Comparison of ENCODE assay signal across 28 cellular contexts in genomic region chr7:55108401-55108800, GRCh38.
DNase-seq lines count a peak whose midpoint lies in the region; ATAC-seq and TF ChIP-seq lines count a peak whose summit lies in the region.
"Had no signal": no experiment of that assay in that cellular context is flagged by ENCODE, and none has a peak within 500 bp of the region (broad histone marks: within the 10 kb centered on the region; RNA-seq: fewer than 3 reads in every experiment).

No MANE protein-coding gene starts in this region.

- POLR2A ChIA-PET in PC-3 (lab: Charles Lee; ENCODE audit: unreplicated experiment), result no interaction called here
- POLR2A ChIA-PET in MCF 10A (lab: Yijun Ruan, JAX), result interaction anchor here (0.7 to 3.3 kb wide), 9 partner anchors 14 to 264 kb away, joined by 3 to 30 read pairs (median 4); no protein-coding TSS in a partner anchor

- no peak overlapping the region for H2BK5ac ChIP-seq in mesenchymal stem cell (ENCODE audit: low read depth, low read length, poor library complexity, severe bottlenecking)

- H2AFZ ChIP-seq in ACC112 (ENCODE audit: low read length, unreplicated experiment) (no peak overlapping the region), PC-3 (ENCODE audit: low read length) (no peak overlapping the region), mesenchymal stem cell (ENCODE audit: low read depth, low read length) (no peak overlapping the region)

- CTCF ChIA-PET in PC-3 (lab: Charles Lee) (no interaction called here), MCF 10A (lab: Yijun Ruan, JAX) (no interaction called here)

- no peak overlapping the region for H4K91ac ChIP-seq in mesenchymal stem cell (ENCODE audit: low read length)

- H3K79me2 ChIP-seq in ACC112 (ENCODE audit: control insufficient read depth, insufficient read depth, low read length, unreplicated experiment) (peaks cover 95% of the 10 kb centered on the region), PC-3 (ENCODE audit: low read length) (peaks cover 94% of the 10 kb centered on the region)

- no peaks in the 10 kb centered on the region for H3K9me2 ChIP-seq in PC-3 (replicated peaks; ENCODE audit: low read length)

- no peaks in the 10 kb centered on the region for H3K27me3 Mint-ChIP-seq in MCF 10A (ENCODE audit: insufficient read depth, unreplicated experiment)
- H3K27me3 Mint-ChIP-seq: dendritic cell treated with granulocyte-macrophage colony-stimulating factor and Interleukin-4, amounts not matched to agents 40 ng/mL and 50 ng/mL, for 4 days had no signal

- WGBS in mesenchymal stem cell, result 96% methylated on average over 4 of the region's 5 CpGs

- peaks cover 60% of the 10 kb centered on the region for H3K4me1 Mint-ChIP-seq in MCF 10A (ENCODE audit: insufficient read depth, unreplicated experiment)
- H3K4me1 Mint-ChIP-seq: activated CD4-positive, alpha-beta T cell treated with anti-CD3 and anti-CD28 coated beads, Interleukin-2, amount 10 ng/mL, durations not matched to agents 7 days and 5 days; B cell had no signal

- H3K9me3 ChIP-seq in PC-3 (ENCODE audit: low read length), result no peaks in the 10 kb centered on the region
- H3K9me3 ChIP-seq in mesenchymal stem cell (ENCODE audit: control insufficient read depth, low read length), result no peaks in the 10 kb centered on the region
- H3K9me3 ChIP-seq in effector memory CD4-positive, alpha-beta T cell (ENCODE audit: control insufficient read depth, low read length), result no peaks in the 10 kb centered on the region

- TF ChIP-seq CTCF in PC-3 (conservative IDR thresholded peaks at IDR 0.05; ENCODE audit: low read depth, low read length) (no peak), MCF 10A (IDR thresholded peaks at IDR 0.05; ENCODE audit: unreplicated experiment) (no peak)

- H3K27ac Mint-ChIP-seq in MCF 10A (ENCODE audit: low read depth, unreplicated experiment), result peak overlapping the region; percentile 84
- H3K27ac Mint-ChIP-seq: activated CD4-positive, alpha-beta T cell treated with anti-CD3 and anti-CD28 coated beads, Interleukin-2, amount 10 ng/mL, durations not matched to agents 7 days and 5 days; B cell; CD8-positive, alpha-beta memory T cell; dendritic cell treated with granulocyte-macrophage colony-stimulating factor and Interleukin-4, amounts not matched to agents 40 ng/mL and 50 ng/mL, for 4 days; stimulated activated naive CD8-positive, alpha-beta T cell treated with anti-CD3 and anti-CD28 coated beads, Interleukin-15, Interleukin-2, amounts not matched to agents 100 ng/mL and 50 ng/mL, for 24 hours had no signal

- H2BK12ac ChIP-seq in mesenchymal stem cell (ENCODE audit: low read length in 2 of 2), result peak overlapping the region in 1 of 2 experiments; percentile 0

- H3K4me1 ChIP-seq in ACC112 (ENCODE audit: control insufficient read depth, insufficient read depth, low read length, unreplicated experiment) (peaks cover 72% of the 10 kb centered on the region), PC-3 (ENCODE audit: insufficient read depth, low read length) (peaks cover 42% of the 10 kb centered on the region), mesenchymal stem cell (ENCODE audit: control insufficient read depth, insufficient read depth, low read depth, low read length) (peaks cover 36% of the 10 kb centered on the region)
- H3K4me1 ChIP-seq in effector memory CD4-positive, alpha-beta T cell (ENCODE audit: control insufficient read depth, insufficient read depth, low read length, poor library complexity, severe bottlenecking), result no peaks in the 10 kb centered on the region

- peaks cover 57% of the 10 kb centered on the region for H3K36me3 Mint-ChIP-seq in MCF 10A (ENCODE audit: insufficient read depth, unreplicated experiment)
- H3K36me3 Mint-ChIP-seq: naive thymus-derived CD8-positive, alpha-beta T cell had no signal

- H3K4me2 ChIP-seq in PC-3 (ENCODE audit: low read length), result peak overlapping the region; percentile 72
- H3K4me2 ChIP-seq in mesenchymal stem cell (ENCODE audit: low read length, poor library complexity, severe bottlenecking), result no peak overlapping the region

- no peaks in the 10 kb centered on the region for H3F3A ChIP-seq in PC-3 (ENCODE audit: low read length, unreplicated experiment)

- peak overlapping the region in 1 of 2 experiments; percentile 46 for H3K4ac ChIP-seq in mesenchymal stem cell (ENCODE audit: low read depth in 1 of 2, low read length in 2 of 2)

- no peak overlapping the region for H3K4me3 ChIP-seq in ACC112 (ENCODE audit: low read depth, low read length)
- peak overlapping the region; percentile 28; the same call in 1 of the 2 replicates for H3K4me3 ChIP-seq in PC-3 (ENCODE audit: low read length)
- H3K4me3 ChIP-seq in mesenchymal stem cell (ENCODE audit: insufficient read depth in 1 of 2, low read depth in 1 of 2, low read length in 2 of 2), result no peak overlapping the region
- H3K4me3 ChIP-seq in effector memory CD4-positive, alpha-beta T cell (ENCODE audit: insufficient read depth, low read depth, low read length, poor library complexity, severe bottlenecking), result no peak overlapping the region

- BruUV-seq in PC-3 (replicated peaks; lab: Mats Ljungman, UMichigan) (no TSS peak), MCF 10A (replicated peaks; lab: Mats Ljungman, UMichigan) (no TSS peak)

- no peaks in the 10 kb centered on the region for H4K20me1 ChIP-seq in PC-3 (ENCODE audit: low read length)

- H2AK5ac ChIP-seq in mesenchymal stem cell (ENCODE audit: low read length, severe bottlenecking), result no peak overlapping the region

- ATAC-seq in PC-3 (no peak), GM18505 (IDR thresholded peaks at IDR 0.05; ENCODE audit: unreplicated experiment) (no peak), HG02884 (IDR thresholded peaks at IDR 0.05; ENCODE audit: unreplicated experiment) (no peak)
- ATAC-seq: naive thymus-derived CD8-positive, alpha-beta T cell; Right ventricle myocardium inferior had no signal

- TF ChIP-seq POLR2A in GM18505 (IDR thresholded peaks at IDR 0.05; ENCODE audit: borderline replicate concordance, extremely low read depth, insufficient read depth, insufficient read length), result no peak

- H3K23ac ChIP-seq in mesenchymal stem cell (ENCODE audit: low read length in 2 of 2), result no peak overlapping the region

- H4K8ac ChIP-seq in mesenchymal stem cell (ENCODE audit: low read length), result peak overlapping the region; percentile 27

- peak overlapping the region; percentile 45 for H3K4me3 Mint-ChIP-seq in MCF 10A (ENCODE audit: unreplicated experiment)
- H3K4me3 Mint-ChIP-seq: activated CD4-positive, alpha-beta T cell treated with anti-CD3 and anti-CD28 coated beads, Interleukin-2, amount 10 ng/mL, durations not matched to agents 7 days and 5 days; B cell; CD8-positive, alpha-beta memory T cell; dendritic cell treated with granulocyte-macrophage colony-stimulating factor and Interleukin-4, amounts not matched to agents 40 ng/mL and 50 ng/mL, for 4 days; naive thymus-derived CD8-positive, alpha-beta T cell; stimulated activated naive CD8-positive, alpha-beta T cell treated with anti-CD3 and anti-CD28 coated beads, Interleukin-15, Interleukin-2, amounts not matched to agents 100 ng/mL and 50 ng/mL, for 24 hours had no signal

- peak overlapping the region in 1 of 2 experiments; percentile 11 for H3K18ac ChIP-seq in mesenchymal stem cell (ENCODE audit: low read depth in 1 of 2, low read length in 2 of 2)

- no peaks in the 10 kb centered on the region for H3K27me3 ChIP-seq in ACC112 (ENCODE audit: insufficient read depth, low read length)
- no peaks in the 10 kb centered on the region for H3K27me3 ChIP-seq in PC-3 (ENCODE audit: low read length)
- no peaks in the 10 kb centered on the region for H3K27me3 ChIP-seq in mesenchymal stem cell (ENCODE audit: control insufficient read depth in 1 of 2, insufficient read depth in 1 of 2, low read length in 2 of 2)
- H3K27me3 ChIP-seq in effector memory CD4-positive, alpha-beta T cell (replicated peaks; ENCODE audit: control insufficient read depth, insufficient read depth, low read length, poor library complexity, severe bottlenecking), result no peaks in the 10 kb centered on the region

- peak overlapping the region; percentile 21; the same call in 1 of the 2 replicates for H3K27ac ChIP-seq in ACC112 (ENCODE audit: low read depth, low read length)
- H3K27ac ChIP-seq in PC-3 (ENCODE audit: low read length), result peak overlapping the region; percentile 91
- H3K27ac ChIP-seq in mesenchymal stem cell (ENCODE audit: low read length, poor library complexity, severe bottlenecking), result no peak overlapping the region
- H3K27ac ChIP-seq in effector memory CD4-positive, alpha-beta T cell (ENCODE audit: insufficient read depth, low read length, poor library complexity, severe bottlenecking), result no peak overlapping the region
- H3K27ac ChIP-seq: WERI-Rb-1 had no signal

- intact Hi-C loops in PC-3 (cut with micrococcal nuclease) (loop anchor here (2.0 kb wide), 1 partner anchor 24 kb away; no protein-coding TSS in a partner anchor), MCF 10A (cut with micrococcal nuclease) (loop anchor here (2.0 kb wide), 1 partner anchor 34 kb away; no protein-coding TSS in a partner anchor)

- no peak overlapping the region for H2BK15ac ChIP-seq in mesenchymal stem cell (ENCODE audit: low read depth, poor library complexity, severe bottlenecking)

- H2BK120ac ChIP-seq in mesenchymal stem cell (ENCODE audit: low read depth, low read length), result no peak overlapping the region

- H3K36me3 ChIP-seq in ACC112 (ENCODE audit: insufficient read depth, low read length) (no peaks in the 10 kb centered on the region), PC-3 (ENCODE audit: low read depth, low read length) (no peaks in the 10 kb centered on the region), mesenchymal stem cell (ENCODE audit: control insufficient read depth in 1 of 2, insufficient read depth in 2 of 2, low read depth in 1 of 2, low read length in 2 of 2) (peaks cover 0 to 6% of the 10 kb centered on the region in 2 experiments)
- no peaks in the 10 kb centered on the region for H3K36me3 ChIP-seq in effector memory CD4-positive, alpha-beta T cell (ENCODE audit: control insufficient read depth, insufficient read depth, low read length)
- H3K36me3 ChIP-seq: WERI-Rb-1 had no signal

- H3K9me3 Mint-ChIP-seq in MCF 10A (ENCODE audit: unreplicated experiment), result no peaks in the 10 kb centered on the region
- H3K9me3 Mint-ChIP-seq: activated CD4-positive, alpha-beta T cell treated with anti-CD3 and anti-CD28 coated beads, Interleukin-2, amount 10 ng/mL, durations not matched to agents 7 days and 5 days; CD8-positive, alpha-beta memory T cell; dendritic cell treated with granulocyte-macrophage colony-stimulating factor and Interleukin-4, amounts not matched to agents 40 ng/mL and 50 ng/mL, for 4 days; naive thymus-derived CD8-positive, alpha-beta T cell; stimulated activated naive CD8-positive, alpha-beta T cell treated with anti-CD3 and anti-CD28 coated beads, Interleukin-15, Interleukin-2, amounts not matched to agents 100 ng/mL and 50 ng/mL, for 24 hours had no signal

- peaks cover 31% of the 10 kb centered on the region for H3K79me1 ChIP-seq in mesenchymal stem cell (replicated peaks; ENCODE audit: low read length, poor library complexity, severe bottlenecking)

- H3K9ac ChIP-seq in PC-3 (ENCODE audit: low read length) (peak overlapping the region; percentile 59), mesenchymal stem cell (ENCODE audit: low read length) (no peak overlapping the region)

- H3K14ac ChIP-seq in mesenchymal stem cell (ENCODE audit: low read length in 2 of 2), result no peak overlapping the region

- DNase-seq in PC-3 (no peak), MCF 10A (ENCODE audit: unreplicated experiment) (no peak), mesenchymal stem cell (no peak), dedifferentiated amniotic fluid mesenchymal stem cell (ENCODE audit: extremely low spot score) (no peak)
- DNase-seq in effector memory CD4-positive, alpha-beta T cell, result no peak
- DNase-seq: activated CD4-positive, alpha-beta T cell treated with anti-CD3 and anti-CD28 coated beads, Interleukin-2, amount 10 ng/mL, durations not matched to agents 7 days and 5 days; activated naive CD4-positive, alpha-beta T cell; activated T-cell treated with anti-CD3 and anti-CD28 coated beads, Interleukin-2, amount 50 U/mL, for 48 hours; amniotic stem cell; caudate nucleus; CD8-positive, alpha-beta memory T cell; GOT3; islet precursor cell; KBM-7; naive thymus-derived CD8-positive, alpha-beta T cell; NCI-H1436; NCI-H2081 treated with DMSO at 0.1 percent for 48 hours; NCI-H345; NCI-H748 treated with DMSO at 0.1 percent for 48 hours; occipital lobe; WERI-Rb-1 had no signal

Comparison
In these comparisons a context has a peak if more than half of its experiments do, and no peak if none do; other contexts are left out.
1. H3K27ac ChIP-seq: peak in ACC112 (single experiment) and PC-3 (single experiment); none in mesenchymal stem cell (single experiment) and effector memory CD4-positive, alpha-beta T cell (single experiment).